16 cellular contexts compared by ENCODE assay signal in genomic region chr1:54795100-54795665, GRCh38. TPM values are rescaled to one million over a fixed set of nuclear protein-coding genes. Genes with fewer than 3 reads are reported as not detected.
A peak's percentile ranks its signal among the peaks of the same experiment; 100 is the strongest.
DNase-seq lines count a peak whose midpoint lies in the region; ATAC-seq and TF ChIP-seq lines count a peak whose summit lies in the region.
"Had no signal": no experiment of that assay in that cellular context is flagged by ENCODE, and none has a peak within 500 bp of the region (broad histone marks: within the 10 kb centered on the region; RNA-seq: fewer than 3 reads in every experiment).

No MANE protein-coding gene starts in this region.

- no peaks in the 10 kb centered on the region for H3K27me3 Mint-ChIP-seq in activated CD4-positive, alpha-beta T cell treated with anti-CD3 and anti-CD28 coated beads, Interleukin-2, amount 10 ng/mL, durations not matched to agents 7 days and 5 days

- peak overlapping the region; percentile 31 for H3K27ac Mint-ChIP-seq in activated CD4-positive, alpha-beta T cell treated with anti-CD3 and anti-CD28 coated beads, Interleukin-2, amount 10 ng/mL, durations not matched to agents 7 days and 5 days

- TF ChIP-seq CTCF in RWPE1 (conservative IDR thresholded peaks at IDR 0.05; ENCODE audit: low read depth): no peak

- no peak overlapping the region for H3K4me3 ChIP-seq in skin epidermis
- H3K4me3 ChIP-seq: body of pancreas, heart right ventricle, upper lobe of left lung had no signal

- TF ChIP-seq POLR2A in GM18505 (IDR thresholded peaks at IDR 0.05; ENCODE audit: borderline replicate concordance, extremely low read depth, insufficient read depth, insufficient read length): no peak

- POLR2A ChIA-PET in activated CD4-positive, alpha-beta T cell treated with anti-CD3 and anti-CD28 coated beads, Interleukin-2, amount 10 ng/mL, durations not matched to agents 7 days and 5 days (lab: Charles Lee): no interaction called here
- POLR2A ChIA-PET in RWPE1 (lab: Yijun Ruan, JAX; ENCODE audit: low non-redundant PET): no interaction called here

- ATAC-seq in esophagus mucosa (peak; percentile 27), GM18505 (IDR thresholded peaks at IDR 0.05; ENCODE audit: unreplicated experiment) (no peak), HG02642 (IDR thresholded peaks at IDR 0.05; ENCODE audit: poor library complexity, unreplicated experiment) (no peak)
- ATAC-seq: activated CD4-positive, CD25-positive, alpha-beta regulatory T cell treated with anti-CD3 and anti-CD28 coated beads, Interleukin-2, amount 50 U/mL, for 24 hours had no signal

- CTCF ChIA-PET in activated CD4-positive, alpha-beta T cell treated with anti-CD3 and anti-CD28 coated beads, Interleukin-2, amount 10 ng/mL, durations not matched to agents 7 days and 5 days (lab: Charles Lee): interaction anchor here (0.6 to 1.8 kb wide), 5 partner anchors 20 to 79 kb away, joined by 3 to 4 read pairs (median 3); partner anchors contain the start of gene TTC4
- CTCF ChIA-PET in RWPE1 (lab: Yijun Ruan, JAX): interaction anchor here (0.6 to 1.0 kb wide), 3 partner anchors 32 to 282 kb away, joined by 3 to 5 read pairs (median 4); no protein-coding TSS in a partner anchor

- peaks cover 6% of the 10 kb centered on the region for H3K9me3 Mint-ChIP-seq in activated CD4-positive, alpha-beta T cell treated with anti-CD3 and anti-CD28 coated beads, Interleukin-2, amount 10 ng/mL, durations not matched to agents 7 days and 5 days

- H3K27ac ChIP-seq in RWPE1: peak overlapping the region; percentile 30
- peak overlapping the region in 15 of 21 experiments; percentile 1 to 72 (median 39) for H3K27ac ChIP-seq in skin epidermis
- H3K27ac ChIP-seq: heart right ventricle, upper lobe of left lung had no signal

- H3K4me3 Mint-ChIP-seq in activated CD4-positive, alpha-beta T cell treated with anti-CD3 and anti-CD28 coated beads, Interleukin-2, amount 10 ng/mL, durations not matched to agents 7 days and 5 days: no peak overlapping the region

- DNase-seq in activated CD4-positive, alpha-beta T cell treated with anti-CD3 and anti-CD28 coated beads, Interleukin-2, amount 10 ng/mL, durations not matched to agents 7 days and 5 days: no peak
- no peak for DNase-seq in activated CD4-positive, alpha-beta T cell treated with anti-CD3 and anti-CD28 coated beads for 1 hour
- no peak for DNase-seq in RWPE1 (ENCODE audit: low spot score)
- DNase-seq in AG08396 (ENCODE audit: low spot score): no peak
- DNase-seq: activated effector memory CD4-positive, alpha-beta T cell treated with anti-CD3 and anti-CD28 coated beads, Interleukin-2, amount 50 U/mL, for 16 hours; heart right ventricle; MM.1S; stimulated activated CD4-positive, alpha-beta T cell treated with anti-CD3 and anti-CD28 coated beads, Interleukin-12 subunit alpha, Interleukin-12 subunit beta, amount 100 ng/mL, for 4 hours had no signal

- H3K36me3 Mint-ChIP-seq in activated CD4-positive, alpha-beta T cell treated with anti-CD3 and anti-CD28 coated beads, Interleukin-2, amount 10 ng/mL, durations not matched to agents 7 days and 5 days (ENCODE audit: low read depth): peaks cover 7% of the 10 kb centered on the region

- H3K4me1 Mint-ChIP-seq in activated CD4-positive, alpha-beta T cell treated with anti-CD3 and anti-CD28 coated beads, Interleukin-2, amount 10 ng/mL, durations not matched to agents 7 days and 5 days: peaks cover 43% of the 10 kb centered on the region

RNA-seq across cellular contexts. Expression of gene TTC22, which starts 5.9 kb away (rescaled TPM):
- total RNA-seq in activated CD4-positive, alpha-beta T cell treated with anti-CD3 and anti-CD28 coated beads, Interleukin-2, amount 10 ng/mL, durations not matched to agents 7 days and 5 days: 10 to 100 TPM in 1 of 2 experiments, 1 to 10 TPM in 1; 9.9 to 10.6 TPM
- total RNA-seq in esophagus mucosa: 113 TPM
- total RNA-seq: endothelial cell of umbilical vein had no signal

RNA-seq across cellular contexts. Expression of gene PARS2, which starts 30.9 kb away (rescaled TPM):
- 1 to 10 TPM; 3.2 to 4.3 TPM for total RNA-seq in activated CD4-positive, alpha-beta T cell treated with anti-CD3 and anti-CD28 coated beads, Interleukin-2, amount 10 ng/mL, durations not matched to agents 7 days and 5 days
- total RNA-seq in esophagus mucosa: 2.8 TPM
